ENCODE assay signal across 3 cellular contexts in genomic region chr14:78985668-78986073, GRCh38.
TF ChIP-seq lines count a peak whose summit lies in the region.

No MANE protein-coding gene starts in this region.

TF ChIP-seq in GM23338, 12 proteins besides CTCF, POLR2A, EP300 and RAD21:
- TF ChIP-seq CREB1 (CRISPR knock-in tag; IDR thresholded peaks at IDR 0.05; ENCODE audit: low read depth) (peak; percentile 74), STAT1 (IDR thresholded peaks at IDR 0.05; ENCODE audit: unreplicated experiment) (no peak), NANOG (IDR thresholded peaks at IDR 0.05; ENCODE audit: borderline replicate concordance) (peak; percentile 69; the same call in 1 of the 2 replicates)

TF ChIP-seq in SK-N-SH, 30 proteins besides CTCF, POLR2A, EP300 and RAD21:
- TF ChIP-seq FOXM1 (IDR thresholded peaks at IDR 0.05; ENCODE audit: low read depth) (no peak), TEAD4 (IDR thresholded peaks at IDR 0.05; ENCODE audit: borderline replicate concordance, insufficient read depth) (no peak), TCF12 (IDR thresholded peaks at IDR 0.05) (peak; percentile 56)

TF ChIP-seq in endothelial cell of umbilical vein, 7 proteins besides CTCF, POLR2A, EP300 and RAD21:
- TF ChIP-seq GATA2 (IDR thresholded peaks at IDR 0.05; ENCODE audit: insufficient read depth, insufficient read length, low read depth, low read length) (no peak), EZH2 (IDR thresholded peaks at IDR 0.05; ENCODE audit: borderline replicate concordance, low read depth, low read length, severe bottlenecking) (no peak), JUN (IDR thresholded peaks at IDR 0.05; ENCODE audit: borderline replicate concordance, insufficient read depth, insufficient read length, low read depth) (no peak), MAX (IDR thresholded peaks at IDR 0.05; ENCODE audit: insufficient read depth, insufficient read length) (no peak), FOS (IDR thresholded peaks at IDR 0.05; ENCODE audit: borderline replicate concordance, insufficient read depth, low read length) (no peak), POLR2AphosphoS5 (IDR thresholded peaks at IDR 0.05; ENCODE audit: insufficient read depth, low read depth, low read length) (no peak), MYC (IDR thresholded peaks at IDR 0.05; ENCODE audit: low read depth, low read length) (no peak)
